In genomic region chr12:119154435-119154818, GRCh38 we compare ENCODE assay signal across 17 cellular contexts. TPM values are rescaled to one million over a fixed set of nuclear protein-coding genes. Genes with fewer than 3 reads are reported as not detected.
DNase-seq lines count a peak whose midpoint lies in the region; ATAC-seq and TF ChIP-seq lines count a peak whose summit lies in the region.
"Had no signal": no experiment of that assay in that cellular context is flagged by ENCODE, and none has a peak within 500 bp of the region (broad histone marks: within the 10 kb centered on the region; RNA-seq: fewer than 3 reads in every experiment).

No MANE protein-coding gene starts in this region.

- peaks cover 12 to 22% of the 10 kb centered on the region in 2 experiments; a peak in 3 of 4 replicates for H3K4me1 ChIP-seq in HCT116 (ENCODE audit: control insufficient read depth in 1 of 2, insufficient read depth in 2 of 2, low read length in 2 of 2)
- no peaks in the 10 kb centered on the region for H3K4me1 ChIP-seq in endodermal cell (ENCODE audit: control insufficient read depth, insufficient read depth, low read length)
- no peaks in the 10 kb centered on the region for H3K4me1 ChIP-seq in right lobe of liver
- H3K4me1 ChIP-seq in colonic mucosa: no peaks in the 10 kb centered on the region
- no peaks in the 10 kb centered on the region for H3K4me1 ChIP-seq in breast epithelium
- H3K4me1 ChIP-seq: parathyroid adenoma had no signal

- peak; percentile 86 for ATAC-seq in HCT116
- no peak for ATAC-seq in right lobe of liver
- no peak for ATAC-seq in HG02610 (IDR thresholded peaks at IDR 0.05; ENCODE audit: unreplicated experiment)
- ATAC-seq: activated T-helper 17 cell treated with anti-CD3 and anti-CD28 coated beads, Interleukin-2, amount 50 U/mL, for 72 hours; T-helper 17 cell had no signal

- RAD21 ChIA-PET in HCT116 (lab: Charles Lee; ENCODE audit: low non-redundant PET in 1 of 2, low total read pairs in 2 of 2, uncharacterized antibody in 2 of 2, unreplicated experiment in 2 of 2): interaction anchor here in 1 of 2 experiments (0.6 kb wide), 1 partner anchor 1099 kb away, joined by 4 read pairs; no protein-coding TSS in a partner anchor

- H4K20me1 ChIP-seq in HCT116 (ENCODE audit: insufficient read depth): no peaks in the 10 kb centered on the region
- H4K20me1 ChIP-seq: BLaER1 had no signal

- H3K4me2 ChIP-seq in HCT116 (ENCODE audit: low read length): peak overlapping the region; percentile 65
- H3K4me2 ChIP-seq: BLaER1 had no signal

- H3K36me3 Mint-ChIP-seq in endodermal cell (ENCODE audit: low read depth) (peaks cover 15% of the 10 kb centered on the region), nephron progenitor cell (ENCODE audit: low read depth) (no peaks in the 10 kb centered on the region)

- 53 to 80% methylated on average over 1 to 10 of the region's 11 CpGs for WGBS in endodermal cell (ENCODE audit: insufficient coverage in 1 of 2, insufficient read length in 1 of 2), 2 experiments
- 54% methylated on average over 5 of the region's 11 CpGs for WGBS in right lobe of liver (ENCODE audit: insufficient coverage, low coverage, low lambda C conversion rate, missing lambda C conversion rate)

- H3K4me3 ChIP-seq in HCT116 (replicated peaks in 1 of 2; ENCODE audit: low read depth in 1 of 2, low read length in 2 of 2): peak overlapping the region in 1 of 2 experiments; percentile 30; a peak in 1 of 4 replicates
- peak overlapping the region; percentile 76 for H3K4me3 ChIP-seq in endodermal cell (ENCODE audit: low read length)
- no peak overlapping the region for H3K4me3 ChIP-seq in right lobe of liver
- H3K4me3 ChIP-seq in colonic mucosa: no peak overlapping the region
- no peak overlapping the region for H3K4me3 ChIP-seq in breast epithelium
- H3K4me3 ChIP-seq: BLaER1 had no signal

- H3K27me3 ChIP-seq in HCT116 (ENCODE audit: insufficient read depth, low read length) (no peaks in the 10 kb centered on the region), endodermal cell (ENCODE audit: control insufficient read depth, insufficient read depth, low read length, poor library complexity, severe bottlenecking) (no peaks in the 10 kb centered on the region), right lobe of liver (no peaks in the 10 kb centered on the region), colonic mucosa (no peaks in the 10 kb centered on the region), breast epithelium (peaks cover 0 to 12% of the 10 kb centered on the region in 2 donors)
- H3K27me3 ChIP-seq: ascending aorta, BLaER1 had no signal

- no TSS peak for BruUV-seq in HCT116 (replicated peaks; lab: Mats Ljungman, UMichigan)

- H3K27ac Mint-ChIP-seq in endodermal cell (peak overlapping the region; percentile 100), nephron progenitor cell (no peak overlapping the region)
- H3K27ac Mint-ChIP-seq: activated T-helper 17 cell treated with anti-CD3 and anti-CD28 coated beads, Interleukin-2, amount 50 U/mL, for 72 hours; dendritic cell treated with granulocyte-macrophage colony-stimulating factor and Interleukin-4, amounts not matched to agents 40 ng/mL and 50 ng/mL, for 4 days; T-helper 17 cell had no signal

- H3K27ac ChIP-seq in HCT116 (ENCODE audit: low read depth, low read length) (peak overlapping the region; percentile 65), endodermal cell (ENCODE audit: low read depth, low read length) (no peak overlapping the region), right lobe of liver (no peak overlapping the region), colonic mucosa (no peak overlapping the region), breast epithelium (no peak overlapping the region)
- H3K27ac ChIP-seq: BLaER1, parathyroid adenoma had no signal

- H3K9me3 Mint-ChIP-seq in endodermal cell: peaks cover 9% of the 10 kb centered on the region
- H3K9me3 Mint-ChIP-seq in nephron progenitor cell: peaks cover 4% of the 10 kb centered on the region

- CTCF ChIA-PET in HCT116 (lab: Charles Lee): interaction anchor here (1.1 kb wide), 1 partner anchor 22 kb away, joined by 3 read pairs; no protein-coding TSS in a partner anchor

- no peak for TF ChIP-seq RAD21 in HCT116 (IDR thresholded peaks at IDR 0.05; ENCODE audit: low read depth)

- no peaks in the 10 kb centered on the region for H3K9me2 ChIP-seq in HCT116 (ENCODE audit: insufficient read depth)

- peaks cover 4% of the 10 kb centered on the region for H3K27me3 Mint-ChIP-seq in endodermal cell (ENCODE audit: insufficient read depth)
- peaks cover 7% of the 10 kb centered on the region for H3K27me3 Mint-ChIP-seq in nephron progenitor cell (ENCODE audit: low read depth, poor library complexity)

- intact Hi-C loops in HCT116 (cut with micrococcal nuclease) (no loop called here), right lobe of liver (cut with DNase I) (no loop called here), colonic mucosa (cut with DNase I) (no loop called here), breast epithelium (cut with DNase I; ENCODE audit: low total_unique reads) (no loop called here)

- peak overlapping the region; percentile 78 for H2AFZ ChIP-seq in HCT116 (ENCODE audit: low read depth, low read length, poor library complexity, severe bottlenecking)

- peak overlapping the region; percentile 30; the same call in 1 of the 2 replicates for H3K9ac ChIP-seq in HCT116 (ENCODE audit: low read length)
- H3K9ac ChIP-seq in endodermal cell (ENCODE audit: extremely low read depth, low read length, poor library complexity, severe bottlenecking): peak overlapping the region; percentile 73
- no peak overlapping the region for H3K9ac ChIP-seq in colonic mucosa (ENCODE audit: low read depth in 2 of 2, low read length in 2 of 2)
- H3K9ac ChIP-seq: BLaER1, parathyroid adenoma had no signal

- no peaks in the 10 kb centered on the region for H3K79me2 ChIP-seq in HCT116 (ENCODE audit: insufficient read depth, low read length)
- H3K79me2 ChIP-seq: parathyroid adenoma had no signal

- no peaks in the 10 kb centered on the region for H3K36me3 ChIP-seq in HCT116 (ENCODE audit: control insufficient read depth in 1 of 2, insufficient read depth in 2 of 2, low read length in 2 of 2)
- H3K36me3 ChIP-seq in endodermal cell (ENCODE audit: control insufficient read depth, insufficient read depth, low read length): no peaks in the 10 kb centered on the region
- H3K36me3 ChIP-seq in right lobe of liver: no peaks in the 10 kb centered on the region
- H3K36me3 ChIP-seq in colonic mucosa: no peaks in the 10 kb centered on the region
- no peaks in the 10 kb centered on the region for H3K36me3 ChIP-seq in breast epithelium
- H3K36me3 ChIP-seq: ascending aorta, BLaER1 had no signal

- POLR2A ChIA-PET in HCT116 (lab: Charles Lee): no interaction called here

- DNase-seq in Daoy (ENCODE audit: low read depth): peak; percentile 66
- peak; percentile 56 for DNase-seq in HCT116 (ENCODE audit: low read depth, low spot score)
- peak; percentile 100 for DNase-seq in endodermal cell
- DNase-seq in nephron progenitor cell: peak; percentile 80
- no peak for DNase-seq in right lobe of liver
- DNase-seq in colonic mucosa: no peak
- no peak for DNase-seq in breast epithelium (ENCODE audit: low spot score in 2 of 2)
- DNase-seq: activated CD4-positive, alpha-beta T cell treated with anti-CD3 and anti-CD28 coated beads, Interleukin-2, amount 50 U/mL, for 4 hours; midbrain; NCI-H510A treated with DMSO at 0.1 percent for 48 hours; T-helper 17 cell had no signal

- TF ChIP-seq POLR2A in HCT116 (IDR thresholded peaks at IDR 0.05; ENCODE audit: borderline replicate concordance, extremely low read depth, insufficient read depth, insufficient read length) (no peak), right lobe of liver (IDR thresholded peaks at IDR 0.05) (no peak), breast epithelium (IDR thresholded peaks at IDR 0.05) (no peak)

- H3K4me3 Mint-ChIP-seq in endodermal cell (peak overlapping the region; percentile 84), nephron progenitor cell (peak overlapping the region; percentile 83)
- H3K4me3 Mint-ChIP-seq: activated T-helper 17 cell treated with anti-CD3 and anti-CD28 coated beads, Interleukin-2, amount 50 U/mL, for 72 hours; dendritic cell treated with granulocyte-macrophage colony-stimulating factor and Interleukin-4, amounts not matched to agents 40 ng/mL and 50 ng/mL, for 4 days; T-helper 17 cell had no signal

- TF ChIP-seq CTCF in HCT116 (IDR thresholded peaks at IDR 0.05 in 2 of 3, conservative IDR thresholded peaks at IDR 0.05 in 1 of 3; ENCODE audit: borderline replicate concordance in 1 of 3, insufficient read depth in 1 of 3, low read depth in 2 of 3, low read length in 2 of 3): no peak
- TF ChIP-seq CTCF in endodermal cell (conservative IDR thresholded peaks at IDR 0.05): no peak
- no peak for TF ChIP-seq CTCF in nephron progenitor cell (IDR thresholded peaks at IDR 0.05)
- TF ChIP-seq CTCF in right lobe of liver (IDR thresholded peaks at IDR 0.05): no peak
- TF ChIP-seq CTCF in colonic mucosa (IDR thresholded peaks at IDR 0.05): no peak
- TF ChIP-seq CTCF in breast epithelium (IDR thresholded peaks at IDR 0.05): no peak

- no peaks in the 10 kb centered on the region for H3K9me3 ChIP-seq in HCT116 (ENCODE audit: control insufficient read depth in 1 of 2, insufficient read depth in 1 of 2, low read depth in 1 of 2, low read length in 2 of 2)
- H3K9me3 ChIP-seq in endodermal cell (ENCODE audit: control insufficient read depth, low read length): peaks cover 14% of the 10 kb centered on the region
- no peaks in the 10 kb centered on the region for H3K9me3 ChIP-seq in right lobe of liver
- H3K9me3 ChIP-seq in colonic mucosa: no peaks in the 10 kb centered on the region
- H3K9me3 ChIP-seq in breast epithelium: peaks cover 14 to 18% of the 10 kb centered on the region in 2 donors

- H3K4me1 Mint-ChIP-seq in endodermal cell (peaks cover 12% of the 10 kb centered on the region), nephron progenitor cell (peaks cover 23% of the 10 kb centered on the region)
- H3K4me1 Mint-ChIP-seq: activated T-helper 17 cell treated with anti-CD3 and anti-CD28 coated beads, Interleukin-2, amount 50 U/mL, for 72 hours; T-helper 17 cell had no signal

TF ChIP-seq in HCT116, 20 proteins besides CTCF, POLR2A, EP300 and RAD21 (continues in another document):
- TF ChIP-seq SP1 (IDR thresholded peaks at IDR 0.05; ENCODE audit: low read depth) (no peak), SIN3A (IDR thresholded peaks at IDR 0.05; ENCODE audit: low read depth) (no peak), CEBPB (IDR thresholded peaks at IDR 0.05; ENCODE audit: low read depth) (no peak), ELF1 (IDR thresholded peaks at IDR 0.05; ENCODE audit: borderline replicate concordance, low read depth) (no peak), SRF (IDR thresholded peaks at IDR 0.05; ENCODE audit: low read depth) (no peak), ZNF274 (IDR thresholded peaks at IDR 0.05; ENCODE audit: low read depth, low read length) (no peak), ZFX (IDR thresholded peaks at IDR 0.05) (no peak)

RNA-seq across cellular contexts. Expression of gene HSPB8, which starts 24.3 kb away (rescaled TPM):
- total RNA-seq in Daoy (2014; rRNA removed; shearing (Covaris generic)): 56.1 and 58.4 TPM in 2 replicates
- total RNA-seq in HCT116 (2021; ENCODE audit: unreplicated experiment) (3.5 TPM), endodermal cell (10 to 100 TPM in 1 of 2 donors, 1 to 10 TPM in 1; 9.7 to 10.4 TPM), right lobe of liver (10 to 100 TPM in 2 of 6 experiments, 1 to 10 TPM in 3, under 1 TPM in 1; 0.68 to 15.9 (median 2.5) TPM), colonic mucosa (10 to 100 TPM in 1 of 2 donors, 1 to 10 TPM in 1; 1.4 to 30.8 TPM), breast epithelium (10 to 100 TPM; 19.3 to 44.5 (median 32.8) TPM)
- polyA plus RNA-seq in HCT116 (2012): 1.1 and 1.7 TPM in 2 replicates
- 5.5 TPM for polyA plus RNA-seq in endodermal cell (2013, experiment 1 of 2)
- polyA plus RNA-seq in endodermal cell (2013, experiment 2 of 2): 7.6 TPM
- total RNA-seq: activated T-helper 17 cell treated with anti-CD3 and anti-CD28 coated beads, Interleukin-2, amount 50 U/mL, for 72 hours; T-helper 17 cell had no signal

Comparison
In these comparisons a context has a peak if more than half of its experiments do, and no peak if none do; other contexts are left out.
1. DNase-seq: peak in Daoy (single experiment), HCT116 (single experiment), endodermal cell (single experiment) and nephron progenitor cell (single experiment); none in right lobe of liver (0 of 3), colonic mucosa (single experiment) and breast epithelium (0 of 2).
2. H3K9ac ChIP-seq: peak in HCT116 (single experiment) and endodermal cell (single experiment); none in colonic mucosa (0 of 2).